8 cellular contexts compared by ENCODE assay signal in genomic region chr3:197656124-197656523, GRCh38.
A peak's percentile ranks its signal among the peaks of the same experiment; 100 is the strongest.
DNase-seq lines count a peak whose midpoint lies in the region; ATAC-seq and TF ChIP-seq lines count a peak whose summit lies in the region.
"Not testable (repeated sequence)": the region's sequence is repeated elsewhere in the genome, so short reads cannot be mapped to it uniquely, and the experiment has no call there.

No MANE protein-coding gene starts in this region.

- not testable (repeated sequence) for H3K27me3 ChIP-seq in CD8-positive, alpha-beta memory T cell (ENCODE audit: insufficient read depth, low read length, poor library complexity, severe bottlenecking)

- not testable (repeated sequence) for H3K9me3 ChIP-seq in CD8-positive, alpha-beta memory T cell (ENCODE audit: low read length)

- not testable (repeated sequence) for TF ChIP-seq CTCF in activated B cell treated with CpG ODN at 0.5 μM for 24 hours (IDR thresholded peaks at IDR 0.05); glutamatergic neuron (IDR thresholded peaks at IDR 0.05; ENCODE audit: partially characterized antibody, unreplicated experiment); nephron progenitor cell (IDR thresholded peaks at IDR 0.05)

- peak overlapping the region in 6 of 7 donors; percentile 49 to 81 (median 66) for H3K4me3 Mint-ChIP-seq in CD8-positive, alpha-beta memory T cell
- H3K4me3 Mint-ChIP-seq in activated B cell treated with CpG ODN at 0.5 μM for 24 hours (peak overlapping the region; percentile 36), glutamatergic neuron (ENCODE audit: unreplicated experiment) (peak overlapping the region; percentile 30), nephron progenitor cell (peak overlapping the region; percentile 72)
- H3K4me3 Mint-ChIP-seq in activated T-cell treated with anti-CD3 and anti-CD28 coated beads, Interleukin-2, amount 50 U/mL, for 24 hours = peak overlapping the region; percentile 70
- H3K4me3 Mint-ChIP-seq in stimulated activated naive CD8-positive, alpha-beta T cell treated with anti-CD3 and anti-CD28 coated beads, Interleukin-15, amount 100 ng/mL, for 72 hours = peak overlapping the region; percentile 81 to 85

- not testable (repeated sequence) for DNase-seq in CD8-positive, alpha-beta memory T cell; activated B cell treated with CpG ODN at 0.5 μM for 24 hours; activated T-cell treated with anti-CD3 and anti-CD28 coated beads, Interleukin-2, amount 50 U/mL, for 24 hours; glutamatergic neuron; nephron progenitor cell; stimulated activated naive CD8-positive, alpha-beta T cell treated with anti-CD3 and anti-CD28 coated beads, Interleukin-15, amount 100 ng/mL, for 72 hours
- peak; percentile 6 for DNase-seq in NAMALWA (ENCODE audit: low spot score)
- peak in 1 of 2 donors; percentile 27 for DNase-seq in activated naive CD4-positive, alpha-beta T cell treated with anti-CD3 and anti-CD28 coated beads, Interleukin-2, amount 50 U/mL, for 72 hours (ENCODE audit: low spot score in 2 of 2)

- not testable (repeated sequence) for H3K4me3 ChIP-seq in CD8-positive, alpha-beta memory T cell (ENCODE audit: low read length)

- H3K4me1 ChIP-seq in CD8-positive, alpha-beta memory T cell (ENCODE audit: insufficient read depth, low read length) = not testable (repeated sequence)

- CTCF ChIA-PET in CD8-positive, alpha-beta memory T cell (lab: Charles Lee); activated B cell treated with CpG ODN at 0.5 μM for 24 hours (lab: Charles Lee): not testable (repeated sequence)

- intact Hi-C loops in activated B cell treated with CpG ODN at 0.5 μM for 24 hours (cut with micrococcal nuclease) = not testable (repeated sequence)

- H3K27ac ChIP-seq in CD8-positive, alpha-beta memory T cell (ENCODE audit: low read depth, low read length) = not testable (repeated sequence)

- H3K27me3 Mint-ChIP-seq in CD8-positive, alpha-beta memory T cell; activated B cell treated with CpG ODN at 0.5 μM for 24 hours; activated T-cell treated with anti-CD3 and anti-CD28 coated beads, Interleukin-2, amount 50 U/mL, for 24 hours; glutamatergic neuron (ENCODE audit: unreplicated experiment); nephron progenitor cell (ENCODE audit: low read depth, poor library complexity); stimulated activated naive CD8-positive, alpha-beta T cell treated with anti-CD3 and anti-CD28 coated beads, Interleukin-15, amount 100 ng/mL, for 72 hours: not testable (repeated sequence)

- not testable (repeated sequence) for H3K9me3 Mint-ChIP-seq in CD8-positive, alpha-beta memory T cell; activated B cell treated with CpG ODN at 0.5 μM for 24 hours; activated T-cell treated with anti-CD3 and anti-CD28 coated beads, Interleukin-2, amount 50 U/mL, for 24 hours; activated naive CD4-positive, alpha-beta T cell treated with anti-CD3 and anti-CD28 coated beads, Interleukin-2, amount 50 U/mL, for 72 hours; glutamatergic neuron (ENCODE audit: unreplicated experiment); nephron progenitor cell; stimulated activated naive CD8-positive, alpha-beta T cell treated with anti-CD3 and anti-CD28 coated beads, Interleukin-15, amount 100 ng/mL, for 72 hours

- POLR2A ChIA-PET in CD8-positive, alpha-beta memory T cell (lab: Charles Lee) = not testable (repeated sequence)
- POLR2A ChIA-PET in activated B cell treated with CpG ODN at 0.5 μM for 24 hours (lab: Charles Lee) = interaction anchor here (0.7 kb wide), 1 partner anchor 58 kb away, joined by 3 read pairs; no protein-coding TSS in a partner anchor

- not testable (repeated sequence) for H3K36me3 Mint-ChIP-seq in CD8-positive, alpha-beta memory T cell; activated B cell treated with CpG ODN at 0.5 μM for 24 hours (ENCODE audit: low read depth); activated T-cell treated with anti-CD3 and anti-CD28 coated beads, Interleukin-2, amount 50 U/mL, for 24 hours (ENCODE audit: low read depth); activated naive CD4-positive, alpha-beta T cell treated with anti-CD3 and anti-CD28 coated beads, Interleukin-2, amount 50 U/mL, for 72 hours; glutamatergic neuron (ENCODE audit: unreplicated experiment); nephron progenitor cell (ENCODE audit: low read depth)

- ATAC-seq in activated B cell treated with CpG ODN at 0.5 μM for 24 hours (ENCODE audit: low read depth); stimulated activated naive CD8-positive, alpha-beta T cell treated with anti-CD3 and anti-CD28 coated beads, Interleukin-15, amount 100 ng/mL, for 72 hours: not testable (repeated sequence)
- peak in 1 of 2 donors; percentile 18 for ATAC-seq in activated naive CD4-positive, alpha-beta T cell treated with anti-CD3 and anti-CD28 coated beads, Interleukin-2, amount 50 U/mL, for 72 hours

- not testable (repeated sequence) for H3K27ac Mint-ChIP-seq in CD8-positive, alpha-beta memory T cell; glutamatergic neuron (ENCODE audit: unreplicated experiment); nephron progenitor cell
- H3K27ac Mint-ChIP-seq in activated B cell treated with CpG ODN at 0.5 μM for 24 hours = peak overlapping the region; percentile 46
- peak overlapping the region; percentile 94 for H3K27ac Mint-ChIP-seq in activated T-cell treated with anti-CD3 and anti-CD28 coated beads, Interleukin-2, amount 50 U/mL, for 24 hours
- peak overlapping the region; percentile 92 for H3K27ac Mint-ChIP-seq in activated naive CD4-positive, alpha-beta T cell treated with anti-CD3 and anti-CD28 coated beads, Interleukin-2, amount 50 U/mL, for 72 hours
- peak overlapping the region; percentile 88 to 98 for H3K27ac Mint-ChIP-seq in stimulated activated naive CD8-positive, alpha-beta T cell treated with anti-CD3 and anti-CD28 coated beads, Interleukin-15, amount 100 ng/mL, for 72 hours

- H3K4me1 Mint-ChIP-seq in CD8-positive, alpha-beta memory T cell; activated B cell treated with CpG ODN at 0.5 μM for 24 hours; glutamatergic neuron (ENCODE audit: low read depth, unreplicated experiment); nephron progenitor cell: not testable (repeated sequence)
- peaks cover 24% of the 10 kb centered on the region for H3K4me1 Mint-ChIP-seq in activated T-cell treated with anti-CD3 and anti-CD28 coated beads, Interleukin-2, amount 50 U/mL, for 24 hours (ENCODE audit: low read depth)
- H3K4me1 Mint-ChIP-seq in stimulated activated naive CD8-positive, alpha-beta T cell treated with anti-CD3 and anti-CD28 coated beads, Interleukin-15, amount 100 ng/mL, for 72 hours = peaks cover 36% of the 10 kb centered on the region

- not testable (repeated sequence) for H3K36me3 ChIP-seq in CD8-positive, alpha-beta memory T cell (ENCODE audit: insufficient read depth, low read length)

Comparison
In these comparisons a context has a peak if more than half of its experiments do, and no peak if none do; other contexts are left out.
1. H3K4me3 Mint-ChIP-seq: peak in every context shown above with its lines; median percentile 83 in stimulated activated naive CD8-positive, alpha-beta T cell treated with anti-CD3 and anti-CD28 coated beads, Interleukin-15, amount 100 ng/mL, for 72 hours; 72 in nephron progenitor cell; 70 in activated T-cell treated with anti-CD3 and anti-CD28 coated beads, Interleukin-2, amount 50 U/mL, for 24 hours; 66 in CD8-positive, alpha-beta memory T cell; 36 in activated B cell treated with CpG ODN at 0.5 μM for 24 hours; 30 in glutamatergic neuron.